In the genomic region with DNA sequence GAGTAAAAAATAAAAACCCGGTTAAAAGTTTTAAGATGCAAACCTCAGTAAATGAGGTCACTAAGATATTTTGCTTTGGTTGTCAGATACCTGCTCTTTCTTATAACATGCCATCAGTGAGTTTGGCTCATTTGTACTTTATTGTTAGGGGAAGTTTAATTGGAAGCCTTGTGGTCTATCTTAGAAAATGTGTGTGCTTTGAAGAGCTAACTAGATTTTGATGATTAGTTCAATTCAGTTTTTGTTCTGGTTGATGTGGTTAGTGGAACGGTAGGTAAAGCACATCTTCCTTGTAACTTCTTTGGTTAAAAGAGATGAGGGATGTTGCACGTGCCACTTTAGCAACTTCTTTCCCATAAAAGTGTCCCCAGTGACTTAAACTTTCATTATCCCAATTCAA, we compare ENCODE assay signal across 27 cellular contexts.
"Had no signal": no experiment of that assay in that cellular context is flagged by ENCODE, and none has a peak within 500 bp of the region (broad histone marks: within the 10 kb centered on the region; RNA-seq: fewer than 3 reads in every experiment).

No MANE protein-coding gene starts in this region.

- H3K4me3 ChIP-seq: adrenal gland, ascending aorta, esophagus muscularis mucosa, gastrocnemius medialis, pancreas, psoas muscle, thyroid gland, upper lobe of right lung had no signal

- H3K27me3 Mint-ChIP-seq: activated B cell treated with CpG ODN at 0.5 μM for 24 hours; activated CD4-positive, alpha-beta T cell treated with anti-CD3 and anti-CD28 coated beads, Interleukin-2, amount 10 ng/mL, durations not matched to agents 24 days and 14 days; stimulated activated naive CD8-positive, alpha-beta T cell treated with anti-CD3 and anti-CD28 coated beads, Interleukin-15, Interleukin-2, amounts not matched to agents 100 ng/mL and 50 ng/mL, for 24 hours had no signal

- H3K4me3 Mint-ChIP-seq: activated B cell treated with CpG ODN at 0.5 μM for 24 hours; activated naive CD4-positive, alpha-beta T cell treated with anti-CD3 and anti-CD28 coated beads, Interleukin-2, amount 50 U/mL, for 24 hours; mesothelial cell of epicardium; nephron; stimulated activated naive CD8-positive, alpha-beta T cell treated with anti-CD3 and anti-CD28 coated beads, Interleukin-15, Interleukin-2, amounts not matched to agents 100 ng/mL and 50 ng/mL, for 24 hours had no signal

- H3K27ac ChIP-seq: adrenal gland, ascending aorta, brain microvascular endothelial cell, esophagus muscularis mucosa, gastrocnemius medialis, neutrophil, pancreas, psoas muscle, thyroid gland, upper lobe of right lung had no signal

- H3K4me1 Mint-ChIP-seq: activated B cell treated with CpG ODN at 0.5 μM for 24 hours; activated naive CD4-positive, alpha-beta T cell treated with anti-CD3 and anti-CD28 coated beads, Interleukin-2, amount 50 U/mL, for 24 hours had no signal

- H3K36me3 Mint-ChIP-seq: activated naive CD4-positive, alpha-beta T cell treated with anti-CD3 and anti-CD28 coated beads, Interleukin-2, amount 50 U/mL, for 24 hours had no signal

- H3K9me3 Mint-ChIP-seq: activated B cell treated with CpG ODN at 0.5 μM for 24 hours; activated naive CD4-positive, alpha-beta T cell treated with anti-CD3 and anti-CD28 coated beads, Interleukin-2, amount 50 U/mL, for 24 hours; activated T-cell treated with anti-CD3 and anti-CD28 coated beads, Interleukin-2, amount 50 U/mL, for 4 hours; mesothelial cell of epicardium; nephron; stimulated activated naive CD8-positive, alpha-beta T cell treated with anti-CD3 and anti-CD28 coated beads, Interleukin-15, Interleukin-2, amounts not matched to agents 100 ng/mL and 50 ng/mL, for 24 hours had no signal

- H3K4me1 ChIP-seq: ascending aorta, esophagus muscularis mucosa, gastrocnemius medialis, pancreas, psoas muscle, upper lobe of right lung had no signal

- H3K36me3 ChIP-seq: brain microvascular endothelial cell, neutrophil, thyroid gland had no signal

- DNase-seq: activated B cell treated with CpG ODN at 0.5 μM for 24 hours; activated CD8-positive, alpha-beta memory T cell treated with anti-CD3 and anti-CD28 coated beads for 24 hours; activated CD8-positive, alpha-beta memory T cell treated with anti-CD3 and anti-CD28 coated beads, Interleukin-2, amount 50 U/mL, for 4 hours; activated effector memory CD4-positive, alpha-beta T cell treated with Interleukin-2 at 50 U/mL for 16 hours; activated T-cell treated with anti-CD3 and anti-CD28 coated beads, Interleukin-2, amount 50 U/mL, for 4 hours; adrenal gland; brain microvascular endothelial cell; caudate nucleus; gastrocnemius medialis; hippocampal formation; left ventricle myocardium superior; mammary epithelial cell; pancreas; psoas muscle; right cardiac atrium; stimulated activated CD4-positive, alpha-beta T cell treated with anti-CD3 and anti-CD28 coated beads, Interleukin-4, amount 100 ng/mL, for 24 hours; substantia nigra; thyroid gland; upper lobe of right lung had no signal

- H3K27ac Mint-ChIP-seq: activated B cell treated with CpG ODN at 0.5 μM for 24 hours; activated CD4-positive, alpha-beta T cell treated with anti-CD3 and anti-CD28 coated beads, Interleukin-2, amount 10 ng/mL, durations not matched to agents 24 days and 14 days; activated naive CD4-positive, alpha-beta T cell treated with anti-CD3 and anti-CD28 coated beads, Interleukin-2, amount 50 U/mL, for 24 hours; mesothelial cell of epicardium; nephron; stimulated activated naive CD8-positive, alpha-beta T cell treated with anti-CD3 and anti-CD28 coated beads, Interleukin-15, Interleukin-2, amounts not matched to agents 100 ng/mL and 50 ng/mL, for 24 hours had no signal

- H3K27me3 ChIP-seq: adrenal gland, ascending aorta, brain microvascular endothelial cell, esophagus muscularis mucosa, gastrocnemius medialis, neutrophil, pancreas, thyroid gland, upper lobe of right lung had no signal

- H3K9me3 ChIP-seq: adrenal gland, ascending aorta, esophagus muscularis mucosa, gastrocnemius medialis, neutrophil, pancreas, psoas muscle, thyroid gland, upper lobe of right lung had no signal
